2 cellular contexts compared by ENCODE assay signal in the genomic region with DNA sequence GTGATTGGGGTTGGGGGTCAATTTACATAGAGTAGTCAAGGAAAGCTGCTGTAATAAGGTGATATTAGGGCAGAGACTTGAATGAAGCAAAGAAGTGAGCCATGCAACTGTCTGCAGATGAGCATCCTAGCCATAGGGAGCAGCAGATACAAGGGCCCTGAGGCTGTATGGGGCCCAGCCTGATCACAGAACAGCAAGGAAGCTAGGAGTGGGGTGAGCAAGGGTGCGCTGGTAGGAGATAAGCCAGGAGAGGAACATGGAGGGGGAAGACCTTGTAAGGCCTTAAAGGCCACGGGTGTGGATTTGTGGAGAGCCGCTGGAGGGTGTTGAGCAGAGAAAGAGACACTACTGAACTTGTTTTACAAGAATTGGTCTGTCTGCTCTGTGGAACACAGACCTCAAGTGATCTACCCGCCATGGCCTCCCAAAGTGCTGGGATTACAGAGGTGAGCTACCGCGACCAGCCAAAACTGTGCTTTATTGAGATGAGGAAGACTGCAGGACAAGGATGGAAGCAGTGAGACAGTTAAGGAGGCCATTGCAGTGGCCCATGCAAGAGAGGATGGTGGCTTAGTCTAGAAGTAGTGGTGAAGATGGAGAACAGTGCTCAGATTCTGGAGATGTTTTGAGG.
TF ChIP-seq lines count a peak whose summit lies in the region.

No MANE protein-coding gene starts in this region.

TF ChIP-seq in IMR-90, 13 proteins besides CTCF, POLR2A, EP300 and RAD21:
- TF ChIP-seq RFX5 (IDR thresholded peaks at IDR 0.05; ENCODE audit: low read depth, low read length) (no peak), SMC3 (IDR thresholded peaks at IDR 0.05; ENCODE audit: low read depth, low read length) (no peak), CHD1 (IDR thresholded peaks at IDR 0.05; ENCODE audit: low read depth, low read length) (no peak), RCOR1 (IDR thresholded peaks at IDR 0.05; ENCODE audit: insufficient replicate concordance, low read length) (no peak), CEBPB (IDR thresholded peaks at IDR 0.05; ENCODE audit: low read depth, low read length) (no peak), MAFK (IDR thresholded peaks at IDR 0.05; ENCODE audit: low read depth, low read length) (no peak), MAZ (IDR thresholded peaks at IDR 0.05; ENCODE audit: borderline replicate concordance, low read depth, low read length) (no peak), MXI1 (IDR thresholded peaks at IDR 0.05; ENCODE audit: borderline replicate concordance, low read depth, low read length) (no peak), FOS (IDR thresholded peaks at IDR 0.05; ENCODE audit: low read depth, low read length) (no peak), BHLHE40 (IDR thresholded peaks at IDR 0.05; ENCODE audit: low read depth, low read length) (no peak), NFE2L2 (IDR thresholded peaks at IDR 0.05; ENCODE audit: low read depth, low read length) (no peak)
- TF ChIP-seq, protein P1, sequence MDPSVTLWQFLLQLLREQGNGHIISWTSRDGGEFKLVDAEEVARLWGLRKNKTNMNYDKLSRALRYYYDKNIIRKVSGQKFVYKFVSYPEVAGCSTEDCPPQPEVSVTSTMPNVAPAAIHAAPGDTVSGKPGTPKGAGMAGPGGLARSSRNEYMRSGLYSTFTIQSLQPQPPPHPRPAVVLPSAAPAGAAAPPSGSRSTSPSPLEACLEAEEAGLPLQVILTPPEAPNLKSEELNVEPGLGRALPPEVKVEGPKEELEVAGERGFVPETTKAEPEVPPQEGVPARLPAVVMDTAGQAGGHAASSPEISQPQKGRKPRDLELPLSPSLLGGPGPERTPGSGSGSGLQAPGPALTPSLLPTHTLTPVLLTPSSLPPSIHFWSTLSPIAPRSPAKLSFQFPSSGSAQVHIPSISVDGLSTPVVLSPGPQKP (IDR thresholded peaks at IDR 0.05; ENCODE audit: borderline replicate concordance, low read depth, low read length): no peak
- TF ChIP-seq, protein P2, sequence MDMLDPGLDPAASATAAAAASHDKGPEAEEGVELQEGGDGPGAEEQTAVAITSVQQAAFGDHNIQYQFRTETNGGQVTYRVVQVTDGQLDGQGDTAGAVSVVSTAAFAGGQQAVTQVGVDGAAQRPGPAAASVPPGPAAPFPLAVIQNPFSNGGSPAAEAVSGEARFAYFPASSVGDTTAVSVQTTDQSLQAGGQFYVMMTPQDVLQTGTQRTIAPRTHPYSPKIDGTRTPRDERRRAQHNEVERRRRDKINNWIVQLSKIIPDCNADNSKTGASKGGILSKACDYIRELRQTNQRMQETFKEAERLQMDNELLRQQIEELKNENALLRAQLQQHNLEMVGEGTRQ (IDR thresholded peaks at IDR 0.05; ENCODE audit: low read depth, low read length): no peak
TF ChIP-seq in IMR-90: peak in this region for 0.

TF ChIP-seq in K562, 482 proteins besides CTCF, POLR2A, EP300 and RAD21:
- TF ChIP-seq, protein P1 (CRISPR knock-in tag; IDR thresholded peaks at IDR 0.05): no peak
- no peak for TF ChIP-seq MYNN (IDR thresholded peaks at IDR 0.05)
- no peak for TF ChIP-seq MYNN (CRISPR knock-in tag; IDR thresholded peaks at IDR 0.05)
- TF ChIP-seq LCOR (CRISPR knock-in tag; IDR thresholded peaks at IDR 0.05): no peak
- TF ChIP-seq, protein P2 (CRISPR knock-in tag; IDR thresholded peaks at IDR 0.05): no peak
TF ChIP-seq in K562: peak in this region for 0.
